8 cellular contexts compared by ENCODE assay signal in genomic region chr1:184973308-184974085, GRCh38. TPM values are rescaled to one million over a fixed set of nuclear protein-coding genes. Genes with fewer than 3 reads are reported as not detected.
DNase-seq lines count a peak whose midpoint lies in the region; ATAC-seq and TF ChIP-seq lines count a peak whose summit lies in the region.

No MANE protein-coding gene starts in this region.

- H3K27ac Mint-ChIP-seq in stimulated activated effector memory CD8-positive, alpha-beta T cell treated with anti-CD3 and anti-CD28 coated beads, Interleukin-12 subunit alpha, Interleukin-12 subunit beta, amount 100 ng/mL, for 72 hours: peak overlapping the region; percentile 98

- no peak for TF ChIP-seq CTCF in AG09319 (IDR thresholded peaks at IDR 0.05; ENCODE audit: low read depth, low read length)

- peaks cover 58% of the 10 kb centered on the region for H3K4me1 Mint-ChIP-seq in stimulated activated effector memory CD8-positive, alpha-beta T cell treated with anti-CD3 and anti-CD28 coated beads, Interleukin-12 subunit alpha, Interleukin-12 subunit beta, amount 100 ng/mL, for 72 hours

- ATAC-seq in GM18870 (IDR thresholded peaks at IDR 0.05; ENCODE audit: unreplicated experiment): peak; percentile 58
- ATAC-seq in HG03108 (IDR thresholded peaks at IDR 0.05; ENCODE audit: unreplicated experiment): peak; percentile 63
- ATAC-seq in stimulated activated effector memory CD8-positive, alpha-beta T cell treated with anti-CD3 and anti-CD28 coated beads, Interleukin-12 subunit alpha, Interleukin-12 subunit beta, amount 100 ng/mL, for 72 hours: peak; percentile 75

- TF ChIP-seq POLR2A in erythroblast (IDR thresholded peaks at IDR 0.05; ENCODE audit: low read length): peak; percentile 72

- no peaks in the 10 kb centered on the region for H3K9me3 Mint-ChIP-seq in stimulated activated effector memory CD8-positive, alpha-beta T cell treated with anti-CD3 and anti-CD28 coated beads, Interleukin-12 subunit alpha, Interleukin-12 subunit beta, amount 100 ng/mL, for 72 hours

- DNase-seq in AG09319 (ENCODE audit: extremely low read depth, low read depth) (peak; percentile 59), NCI-H774 (lab: John Stamatoyannopoulos, UW) (peak; percentile 19), erythroblast (lab: John Stamatoyannopoulos, UW) (peak; percentile 85 to 93), myocyte (ENCODE audit: low read depth) (peak; percentile 26)
- DNase-seq in activated CD8-positive, alpha-beta memory T cell treated with anti-CD3 and anti-CD28 coated beads, Interleukin-2, amount 50 U/mL, for 4 hours: peak; percentile 55
- peak; percentile 65 to 92 for DNase-seq in stimulated activated effector memory CD8-positive, alpha-beta T cell treated with anti-CD3 and anti-CD28 coated beads, Interleukin-12 subunit alpha, Interleukin-12 subunit beta, amount 100 ng/mL, for 72 hours (ENCODE audit: low spot score in 2 of 2)

- H3K36me3 Mint-ChIP-seq in stimulated activated effector memory CD8-positive, alpha-beta T cell treated with anti-CD3 and anti-CD28 coated beads, Interleukin-12 subunit alpha, Interleukin-12 subunit beta, amount 100 ng/mL, for 72 hours: peaks cover 19% of the 10 kb centered on the region

- H3K4me3 Mint-ChIP-seq in stimulated activated effector memory CD8-positive, alpha-beta T cell treated with anti-CD3 and anti-CD28 coated beads, Interleukin-12 subunit alpha, Interleukin-12 subunit beta, amount 100 ng/mL, for 72 hours: peak overlapping the region; percentile 88

RNA-seq across cellular contexts. Expression of gene NIBAN1, which starts 0.8 kb away (rescaled TPM):
- 0.10 and 0.40 TPM in 2 replicates for total RNA-seq in myocyte
- 2.9 TPM for polyA plus RNA-seq in myocyte (2012)

Comparison
In these comparisons a context has a peak if more than half of its experiments do, and no peak if none do; other contexts are left out.
1. Peak in every context shown above with its lines: DNase-seq and ATAC-seq.
2. DNase-seq: peak in every context shown above with its lines; median percentile 89 in erythroblast; 78 in stimulated activated effector memory CD8-positive, alpha-beta T cell treated with anti-CD3 and anti-CD28 coated beads, Interleukin-12 subunit alpha, Interleukin-12 subunit beta, amount 100 ng/mL, for 72 hours; 59 in AG09319; 55 in activated CD8-positive, alpha-beta memory T cell treated with anti-CD3 and anti-CD28 coated beads, Interleukin-2, amount 50 U/mL, for 4 hours; 26 in myocyte; 19 in NCI-H774.